8 cellular contexts compared by ENCODE assay signal in the genomic region with DNA sequence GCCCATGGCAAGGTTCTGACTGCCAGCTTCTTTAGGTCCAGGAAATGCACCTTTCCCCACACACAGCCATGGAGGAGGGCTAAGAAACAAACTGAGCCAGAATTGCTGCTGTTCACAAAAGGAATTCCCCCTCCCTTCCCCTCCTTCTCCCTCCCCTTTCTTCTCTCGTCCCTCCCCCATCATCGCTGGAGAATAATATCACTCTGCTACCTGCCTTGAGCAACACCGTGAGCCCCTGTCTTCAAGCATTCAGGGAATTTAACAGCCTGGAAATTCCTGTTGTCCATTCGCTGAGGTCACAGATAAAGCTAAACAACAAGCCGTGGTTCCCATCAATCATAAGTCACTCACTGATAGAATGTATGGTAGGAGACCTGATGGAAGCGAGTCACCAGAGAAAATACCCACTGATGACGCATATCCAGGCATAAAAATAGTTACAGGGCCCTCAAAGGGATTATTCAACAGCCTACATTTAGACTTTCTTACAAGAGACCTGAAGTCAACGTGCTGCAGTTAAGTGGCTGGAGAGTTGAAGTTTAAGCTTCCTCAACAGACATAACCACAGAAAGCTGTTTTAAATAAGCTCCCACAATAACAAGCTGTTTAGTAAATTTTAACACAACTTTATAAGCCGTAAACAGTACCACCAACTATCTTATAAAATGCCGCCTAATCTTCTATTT. TPM values are rescaled to one million over a fixed set of nuclear protein-coding genes. Genes with fewer than 3 reads are reported as not detected.
DNase-seq lines count a peak whose midpoint lies in the region; ATAC-seq and TF ChIP-seq lines count a peak whose summit lies in the region.

No MANE protein-coding gene starts in this region.

- ATAC-seq in GM21528 (IDR thresholded peaks at IDR 0.05; ENCODE audit: low FRiP score, unreplicated experiment): peak; percentile 78

- H3K4me1 ChIP-seq in ES-I3 (ENCODE audit: insufficient read depth, low read length) (peaks cover 35% of the 10 kb centered on the region), liver (ENCODE audit: control insufficient read depth in 4 of 4, insufficient read depth in 4 of 4, low read length in 3 of 4) (peaks cover 0 to 6% (median 3%) of the 10 kb centered on the region in 4 donors)

- H3K4me3 Mint-ChIP-seq in stimulated activated naive CD8-positive, alpha-beta T cell treated with anti-CD3 and anti-CD28 coated beads, Interleukin-15, Interleukin-2, amounts not matched to agents 100 ng/mL and 50 ng/mL, for 24 hours: peak overlapping the region; percentile 88

- TF ChIP-seq RAD21 in liver (IDR thresholded peaks at IDR 0.05): peak in 1 of 2 donors; percentile 26

- no peaks in the 10 kb centered on the region for H3K27me3 Mint-ChIP-seq in stimulated activated naive CD8-positive, alpha-beta T cell treated with anti-CD3 and anti-CD28 coated beads, Interleukin-15, Interleukin-2, amounts not matched to agents 100 ng/mL and 50 ng/mL, for 24 hours

- H3K4me3 ChIP-seq in choroid plexus epithelial cell (ENCODE audit: low read depth, low read length) (peak overlapping the region; percentile 53), liver (ENCODE audit: low read depth in 1 of 3, low read length in 3 of 3) (no peak overlapping the region)

- H3K27me3 ChIP-seq in liver (ENCODE audit: control insufficient read depth in 4 of 4, insufficient read depth in 4 of 4, low read length in 3 of 4): no peaks in the 10 kb centered on the region

- H3K9me3 Mint-ChIP-seq in stimulated activated naive CD8-positive, alpha-beta T cell treated with anti-CD3 and anti-CD28 coated beads, Interleukin-15, Interleukin-2, amounts not matched to agents 100 ng/mL and 50 ng/mL, for 24 hours: no peaks in the 10 kb centered on the region

- H3K36me3 ChIP-seq in ES-I3 (ENCODE audit: insufficient read depth, low read length) (no peaks in the 10 kb centered on the region), liver (ENCODE audit: control insufficient read depth in 4 of 4, insufficient read depth in 3 of 4, low read depth in 1 of 4, low read length in 3 of 4) (no peaks in the 10 kb centered on the region)

- 57% methylated on average over 10 of the region's 10 CpGs for WGBS in liver

- H3K9me3 ChIP-seq in ES-I3 (ENCODE audit: control insufficient read depth, insufficient read depth, low read length): no peaks in the 10 kb centered on the region
- H3K9me3 ChIP-seq in liver (ENCODE audit: control insufficient read depth in 4 of 4, low read length in 3 of 4): no peaks in the 10 kb centered on the region

- peak overlapping the region in 1 of 2 donors; percentile 26 for H3K27ac ChIP-seq in liver (ENCODE audit: low read depth in 1 of 2, low read length in 2 of 2)

- DNase-seq in HT1080 (ENCODE audit: low read depth) (peak; percentile 98), T1000 (lab: John Stamatoyannopoulos, UW) (peak; percentile 54), choroid plexus epithelial cell (ENCODE audit: low read depth) (peak; percentile 97), AML-193 (lab: John Stamatoyannopoulos, UW) (no peak)

- H3K36me3 Mint-ChIP-seq in stimulated activated naive CD8-positive, alpha-beta T cell treated with anti-CD3 and anti-CD28 coated beads, Interleukin-15, Interleukin-2, amounts not matched to agents 100 ng/mL and 50 ng/mL, for 24 hours (ENCODE audit: low read depth): peaks cover 43% of the 10 kb centered on the region

- peaks cover 97% of the 10 kb centered on the region for H3K4me1 Mint-ChIP-seq in stimulated activated naive CD8-positive, alpha-beta T cell treated with anti-CD3 and anti-CD28 coated beads, Interleukin-15, Interleukin-2, amounts not matched to agents 100 ng/mL and 50 ng/mL, for 24 hours (ENCODE audit: low read depth)

- H3K27ac Mint-ChIP-seq in stimulated activated naive CD8-positive, alpha-beta T cell treated with anti-CD3 and anti-CD28 coated beads, Interleukin-15, Interleukin-2, amounts not matched to agents 100 ng/mL and 50 ng/mL, for 24 hours: peak overlapping the region; percentile 97

- no peak for TF ChIP-seq CTCF in choroid plexus epithelial cell (conservative IDR thresholded peaks at IDR 0.05; ENCODE audit: low read depth, low read length)
- no peak for TF ChIP-seq CTCF in liver (IDR thresholded peaks at IDR 0.05; ENCODE audit: low read depth, low read length, missing input control)

- H3K9ac ChIP-seq in ES-I3 (ENCODE audit: low read depth, low read length): peak overlapping the region; percentile 28
- H3K9ac ChIP-seq in liver (ENCODE audit: low read depth in 1 of 2, low read length in 2 of 2): no peak overlapping the region

TF ChIP-seq in liver, 16 proteins besides CTCF, POLR2A, EP300 and RAD21:
- TF ChIP-seq JUND (IDR thresholded peaks at IDR 0.05) (peak; percentile 17 to 29), FOXA2 (IDR thresholded peaks at IDR 0.05) (no peak)

RNA-seq across cellular contexts. Expression of a gene that starts 59.7 kb away (rescaled TPM):
- 5.8 and 7.0 TPM in 2 replicates for total RNA-seq in HT1080 (2014; rRNA removed; shearing (Covaris generic))
- 6.1 and 7.9 TPM in 2 replicates for polyA plus RNA-seq in HT1080 (2015; cell fraction: cytosol; rRNA removed)
- polyA plus RNA-seq in HT1080 (2015; cell fraction: nucleus; rRNA removed): 13.0 and 13.5 TPM in 2 replicates
- total RNA-seq in liver: 1 to 10 TPM; 1.7 to 6.6 TPM
- 1 to 10 TPM in 1 of 2 donors, under 1 TPM in 1; 0.82 to 1.0 TPM for polyA plus RNA-seq in liver

Comparison
In these comparisons a context has a peak if more than half of its experiments do, and no peak if none do; other contexts are left out.
1. DNase-seq: peak in HT1080 (single experiment), T1000 (single experiment) and choroid plexus epithelial cell (single experiment); none in AML-193 (0 of 2).